ENCODE assay signal across 13 cellular contexts in genomic region chr17:39659286-39660010, GRCh38. TPM values are rescaled to one million over a fixed set of nuclear protein-coding genes. Genes with fewer than 3 reads are reported as not detected.
DNase-seq lines count a peak whose midpoint lies in the region; ATAC-seq, FAIRE-seq and TF ChIP-seq lines count a peak whose summit lies in the region.
"Had no signal": no experiment of that assay in that cellular context is flagged by ENCODE, and none has a peak within 500 bp of the region (broad histone marks: within the 10 kb centered on the region; RNA-seq: fewer than 3 reads in every experiment).

No MANE protein-coding gene starts in this region.

- H3K4me3 Mint-ChIP-seq in activated B cell treated with CpG ODN at 0.5 μM for 24 hours, result peak overlapping the region; percentile 38
- H3K4me3 Mint-ChIP-seq: neural progenitor cell had no signal

- peak overlapping the region in 13 of 21 experiments; percentile 9 to 91 (median 51) for H3K27ac ChIP-seq in skin epidermis
- H3K27ac ChIP-seq: neural progenitor cell had no signal

- peaks cover 46% of the 10 kb centered on the region for H3K36me3 Mint-ChIP-seq in activated B cell treated with CpG ODN at 0.5 μM for 24 hours (ENCODE audit: low read depth)

- no peaks in the 10 kb centered on the region for H3K9me3 Mint-ChIP-seq in activated B cell treated with CpG ODN at 0.5 μM for 24 hours
- H3K9me3 Mint-ChIP-seq: neural progenitor cell had no signal

- H3K27me3 Mint-ChIP-seq in activated B cell treated with CpG ODN at 0.5 μM for 24 hours, result no peaks in the 10 kb centered on the region

- peak overlapping the region; percentile 82 for H3K27ac Mint-ChIP-seq in activated B cell treated with CpG ODN at 0.5 μM for 24 hours
- H3K27ac Mint-ChIP-seq: neural progenitor cell had no signal

- CTCF ChIA-PET in activated B cell treated with CpG ODN at 0.5 μM for 24 hours (lab: Charles Lee), result interaction anchor here (0.6 to 1.2 kb wide), 5 partner anchors 9 to 38 kb away, joined by 3 to 8 read pairs (median 3); partner anchors contain the start of gene PNMT

- FAIRE-seq in GM12891 (lab: Jason Lieb, UNC) (peak; percentile 9), HTR-8/SVneo (lab: Jason Lieb, UNC) (no peak)

- no peak for TF ChIP-seq POLR2A in GM12891 (IDR thresholded peaks at IDR 0.05; ENCODE audit: low read depth, low read length)

- POLR2A ChIA-PET in activated B cell treated with CpG ODN at 0.5 μM for 24 hours (lab: Charles Lee), result interaction anchor here (0.6 to 1.1 kb wide), 5 partner anchors 9 to 96 kb away, joined by 3 to 8 read pairs (median 4); partner anchors contain the start of gene PGAP3

- ATAC-seq in activated B cell treated with CpG ODN at 0.5 μM for 24 hours (ENCODE audit: low read depth) (peak; percentile 70), left lobe of liver (peak; percentile 20), GM21786 (IDR thresholded peaks at IDR 0.05; ENCODE audit: unreplicated experiment) (no peak)

- peaks cover 47% of the 10 kb centered on the region for H3K4me1 Mint-ChIP-seq in activated B cell treated with CpG ODN at 0.5 μM for 24 hours

- no peak overlapping the region for H3K4me3 ChIP-seq in skin epidermis
- H3K4me3 ChIP-seq: neural progenitor cell had no signal

- DNase-seq in GM12891 (ENCODE audit: insufficient read length, low spot score) (no peak), activated B cell treated with CpG ODN at 0.5 μM for 24 hours (no peak), left lobe of liver (ENCODE audit: low spot score) (no peak), DMS 273 (lab: John Stamatoyannopoulos, UW; ENCODE audit: unreplicated experiment) (no peak), HTR-8/SVneo (ENCODE audit: insufficient read length, low spot score) (no peak), OCI-M1 (lab: John Stamatoyannopoulos, UW) (no peak)
- DNase-seq: activated CD4-positive, alpha-beta T cell treated with anti-CD3 and anti-CD28 coated beads for 4 hours; NCI-H69; SK-N-SH had no signal

- TF ChIP-seq CTCF in activated B cell treated with CpG ODN at 0.5 μM for 24 hours (IDR thresholded peaks at IDR 0.05), result no peak

- intact Hi-C loops in activated B cell treated with CpG ODN at 0.5 μM for 24 hours (cut with micrococcal nuclease), result loop anchor here (1.0 to 2.0 kb wide), 2 partner anchors 8 to 23 kb away; partner anchors contain the start of gene STARD3

TF ChIP-seq in GM12891, 5 proteins besides CTCF, POLR2A, EP300 and RAD21:
- TF ChIP-seq SPI1 (IDR thresholded peaks at IDR 0.05; ENCODE audit: low read depth, low read length) (peak; percentile 87), POU2F2 (IDR thresholded peaks at IDR 0.05; ENCODE audit: low read depth, low read length) (no peak)

RNA-seq across cellular contexts. Expression of gene TCAP, which starts 5.7 kb away (rescaled TPM):
- polyA plus RNA-seq in GM12891 (2012; ENCODE audit: low read depth, missing spikeins), result 0.53 TPM
- 2.1 and 2.3 TPM in 2 replicates for total RNA-seq in activated B cell treated with CpG ODN at 0.5 μM for 24 hours
- total RNA-seq in left lobe of liver, result 0.55 TPM

RNA-seq across cellular contexts. Expression of gene PNMT, which starts 8.8 kb away (rescaled TPM):
- polyA plus RNA-seq in GM12891 (2012; ENCODE audit: low read depth, missing spikeins), result not detected
- total RNA-seq in activated B cell treated with CpG ODN at 0.5 μM for 24 hours, result not detected in 2 replicates
- 0.45 TPM for total RNA-seq in left lobe of liver
- total RNA-seq: MCF 10A had no signal

RNA-seq across cellular contexts. Expression of gene STARD3, which starts 22.5 kb away (rescaled TPM):
- 28.1 TPM for polyA plus RNA-seq in GM12891 (2012; ENCODE audit: low read depth, missing spikeins)
- 51.8 and 58.2 TPM in 2 replicates for total RNA-seq in activated B cell treated with CpG ODN at 0.5 μM for 24 hours
- total RNA-seq in left lobe of liver, result 27.3 TPM

RNA-seq across cellular contexts. Expression of gene PGAP3, which starts 28.4 kb away (rescaled TPM):
- 6.9 TPM for polyA plus RNA-seq in GM12891 (2012; ENCODE audit: low read depth, missing spikeins)
- total RNA-seq in activated B cell treated with CpG ODN at 0.5 μM for 24 hours (19.0 and 24.0 TPM in 2 replicates), left lobe of liver (23.8 TPM)

RNA-seq across cellular contexts. Expression of gene PPP1R1B, which starts 32.7 kb away (rescaled TPM):
- polyA plus RNA-seq in GM12891 (2012; ENCODE audit: low read depth, missing spikeins), result not detected
- not detected in 2 replicates for total RNA-seq in activated B cell treated with CpG ODN at 0.5 μM for 24 hours
- 0.60 TPM for total RNA-seq in left lobe of liver
- total RNA-seq: MCF 10A had no signal
